Comparison of ENCODE assay signal across 26 cellular contexts in the genomic region with DNA sequence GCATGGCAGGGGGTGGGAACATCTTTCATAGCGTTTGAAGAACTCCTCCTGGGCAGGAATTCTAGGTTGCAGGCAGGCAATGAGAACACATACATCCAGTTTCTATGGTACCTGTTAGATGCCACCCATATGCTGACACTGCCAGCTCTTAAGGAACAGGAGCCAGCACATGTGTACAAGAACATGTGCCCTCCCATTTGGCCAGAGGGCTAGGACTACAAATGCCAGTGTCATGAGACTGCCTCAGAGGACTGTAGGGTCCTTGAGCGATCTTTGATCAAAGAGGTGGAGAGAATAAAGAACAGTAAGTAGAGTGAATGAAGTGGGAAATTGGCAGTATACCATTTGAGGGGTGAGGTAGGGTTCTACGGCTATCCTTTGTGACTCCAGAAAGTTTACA.
"Had no signal": no experiment of that assay in that cellular context is flagged by ENCODE, and none has a peak within 500 bp of the region (broad histone marks: within the 10 kb centered on the region; RNA-seq: fewer than 3 reads in every experiment).

No MANE protein-coding gene starts in this region.

- H3K36me3 ChIP-seq: brain microvascular endothelial cell had no signal

- H3K27ac ChIP-seq: brain microvascular endothelial cell, coronary artery, esophagus squamous epithelium, VCaP had no signal

- H3K9me3 ChIP-seq: esophagus squamous epithelium had no signal

- H3K27me3 ChIP-seq: brain microvascular endothelial cell, dorsolateral prefrontal cortex had no signal

- ATAC-seq: activated T-cell treated with anti-CD3 and anti-CD28 coated beads, Interleukin-2, amount 50 U/mL, for 72 hours; effector memory CD8-positive, alpha-beta T cell; T-helper 17 cell; WTC11 had no signal

- H3K4me3 ChIP-seq: coronary artery, dorsolateral prefrontal cortex, esophagus squamous epithelium had no signal

- DNase-seq: activated CD4-positive, alpha-beta memory T cell treated with anti-CD3 and anti-CD28 coated beads, Interleukin-2, amount 10 ng/mL, durations not matched to agents 7 days and 5 days; activated CD4-positive, alpha-beta T cell treated with anti-CD3 and anti-CD28 coated beads for 1 hour; activated CD4-positive, alpha-beta T cell treated with anti-CD3 and anti-CD28 coated beads for 4 hours; activated CD4-positive, alpha-beta T cell treated with anti-CD3 and anti-CD28 coated beads, Interleukin-2, amount 10 ng/mL, durations not matched to agents 7 days and 5 days; activated CD4-positive, alpha-beta T cell treated with anti-CD3 and anti-CD28 coated beads, Interleukin-2, amount 50 U/mL, for 4 hours; activated CD8-positive, alpha-beta memory T cell treated with anti-CD3 and anti-CD28 coated beads, Interleukin-2, amount 50 U/mL, for 48 hours; activated gamma-delta T cell treated with Interleukin-2 at 50 U/mL for 16 hours; activated naive CD4-positive, alpha-beta T cell treated with anti-CD3 and anti-CD28 coated beads, Interleukin-2, amount 50 U/mL, for 16 hours; activated naive CD4-positive, alpha-beta T cell treated with Interleukin-2 at 50 U/mL for 16 hours; activated T-cell treated with anti-CD3 and anti-CD28 coated beads for 4 hours; activated T-cell treated with anti-CD3 and anti-CD28 coated beads, Interleukin-2, amount 50 U/mL, for 24 hours; activated T-cell treated with anti-CD3 and anti-CD28 coated beads, Interleukin-2, amount 50 U/mL, for 72 hours; amniotic stem cell; anterior cingulate cortex; brain microvascular endothelial cell; dorsolateral prefrontal cortex; effector CD4-positive, alpha-beta T cell; effector memory CD8-positive, alpha-beta T cell; esophagus squamous epithelium; foreskin melanocyte; head of caudate nucleus; T-helper 1 cell; T-helper 17 cell had no signal
